Comparison of ENCODE assay signal across 2 cellular contexts in the genomic region with DNA sequence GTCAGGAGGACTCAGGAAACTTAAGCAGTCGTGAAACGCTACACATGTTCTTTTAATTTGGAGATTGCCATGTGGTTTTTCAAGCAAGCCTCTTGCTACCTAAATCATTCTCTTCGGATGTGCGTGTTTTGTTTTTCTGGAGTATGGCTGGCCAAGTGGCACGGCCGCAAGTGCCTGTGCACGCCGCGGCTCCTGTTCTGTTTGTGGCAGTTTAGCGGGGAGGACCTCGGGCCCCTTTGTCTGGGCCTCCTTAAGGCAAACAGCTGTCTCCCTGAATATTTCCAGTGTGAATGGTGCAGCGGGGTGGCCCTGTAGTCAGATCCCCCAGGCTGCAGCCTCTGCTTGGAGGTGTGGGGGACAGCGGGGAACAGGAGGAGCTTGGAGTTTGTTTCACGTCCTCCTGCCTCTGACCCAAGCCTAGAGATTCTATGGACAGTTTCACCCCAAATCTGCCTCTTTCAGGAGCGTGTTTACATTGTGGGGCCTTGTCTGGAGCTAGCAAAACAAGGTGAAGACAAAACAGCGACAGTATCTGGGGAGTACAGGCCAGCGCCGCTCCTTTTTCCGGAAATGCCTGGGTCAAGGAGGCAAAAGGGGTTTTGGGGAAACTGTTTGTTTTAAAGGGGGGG.
TF ChIP-seq lines count a peak whose summit lies in the region.

No MANE protein-coding gene starts in this region.

TF ChIP-seq in K562, 482 proteins besides CTCF, POLR2A, EP300 and RAD21 (continues in another document):
- TF ChIP-seq FOXP1 (CRISPR knock-in tag; IDR thresholded peaks at IDR 0.05) (0 out of 2 replicates have a peak, but pooled peaks have one; percentile 61), ZNF76 (CRISPR knock-in tag; IDR thresholded peaks at IDR 0.05; ENCODE audit: borderline replicate concordance) (no peak), KLF16 (IDR thresholded peaks at IDR 0.05) (0 out of 2 replicates have a peak, but pooled peaks have one; percentile 14), CHCHD3 (CRISPR knock-in tag; IDR thresholded peaks at IDR 0.05) (no peak), FOS (IDR thresholded peaks at IDR 0.05; ENCODE audit: extremely low read depth, insufficient read length) (no peak), BCOR (IDR thresholded peaks at IDR 0.05) (peak; percentile 13; the same call in 1 of the 2 replicates), HDAC2 (IDR thresholded peaks at IDR 0.05) (no peak), FOXA3 (CRISPR knock-in tag; conservative IDR thresholded peaks at IDR 0.05 in 1 of 2, IDR thresholded peaks at IDR 0.05 in 1 of 2) (peak; percentile 84 to 89), ZNF324 (CRISPR knock-in tag; IDR thresholded peaks at IDR 0.05) (no peak), FOXK1 (CRISPR knock-in tag; IDR thresholded peaks at IDR 0.05; ENCODE audit: borderline replicate concordance) (peak; percentile 54; the same call in 1 of the 2 replicates), MAZ (CRISPR knock-in tag; conservative IDR thresholded peaks at IDR 0.05 in 1 of 2, IDR thresholded peaks at IDR 0.05 in 1 of 2) (no peak), SAP30 (IDR thresholded peaks at IDR 0.05; ENCODE audit: borderline replicate concordance, insufficient read depth, low read depth, low read length, poor library complexity, severe bottlenecking) (no peak), KLF10 (CRISPR knock-in tag; IDR thresholded peaks at IDR 0.05) (no peak), SMAD2 (IDR thresholded peaks at IDR 0.05; ENCODE audit: low read depth, low read length) (no peak), TAL1 (IDR thresholded peaks at IDR 0.05) (peak; percentile 61; the same call in 1 of the 2 replicates)
- TF ChIP-seq, protein P1, sequence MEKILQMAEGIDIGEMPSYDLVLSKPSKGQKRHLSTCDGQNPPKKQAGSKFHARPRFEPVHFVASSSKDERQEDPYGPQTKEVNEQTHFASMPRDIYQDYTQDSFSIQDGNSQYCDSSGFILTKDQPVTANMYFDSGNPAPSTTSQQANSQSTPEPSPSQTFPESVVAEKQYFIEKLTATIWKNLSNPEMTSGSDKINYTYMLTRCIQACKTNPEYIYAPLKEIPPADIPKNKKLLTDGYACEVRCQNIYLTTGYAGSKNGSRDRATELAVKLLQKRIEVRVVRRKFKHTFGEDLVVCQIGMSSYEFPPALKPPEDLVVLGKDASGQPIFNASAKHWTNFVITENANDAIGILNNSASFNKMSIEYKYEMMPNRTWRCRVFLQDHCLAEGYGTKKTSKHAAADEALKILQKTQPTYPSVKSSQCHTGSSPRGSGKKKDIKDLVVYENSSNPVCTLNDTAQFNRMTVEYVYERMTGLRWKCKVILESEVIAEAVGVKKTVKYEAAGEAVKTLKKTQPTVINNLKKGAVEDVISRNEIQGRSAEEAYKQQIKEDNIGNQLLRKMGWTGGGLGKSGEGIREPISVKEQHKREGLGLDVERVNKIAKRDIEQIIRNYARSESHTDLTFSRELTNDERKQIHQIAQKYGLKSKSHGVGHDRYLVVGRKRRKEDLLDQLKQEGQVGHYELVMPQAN (IDR thresholded peaks at IDR 0.05; ENCODE audit: borderline replicate concordance): no peak
- TF ChIP-seq, protein P2, sequence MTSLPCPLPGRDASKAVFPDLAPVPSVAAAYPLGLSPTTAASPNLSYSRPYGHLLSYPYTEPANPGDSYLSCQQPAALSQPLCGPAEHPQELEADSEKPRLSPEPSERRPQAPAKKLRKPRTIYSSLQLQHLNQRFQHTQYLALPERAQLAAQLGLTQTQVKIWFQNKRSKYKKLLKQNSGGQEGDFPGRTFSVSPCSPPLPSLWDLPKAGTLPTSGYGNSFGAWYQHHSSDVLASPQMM (CRISPR knock-in tag; IDR thresholded peaks at IDR 0.05): no peak
- TF ChIP-seq, protein P3, sequence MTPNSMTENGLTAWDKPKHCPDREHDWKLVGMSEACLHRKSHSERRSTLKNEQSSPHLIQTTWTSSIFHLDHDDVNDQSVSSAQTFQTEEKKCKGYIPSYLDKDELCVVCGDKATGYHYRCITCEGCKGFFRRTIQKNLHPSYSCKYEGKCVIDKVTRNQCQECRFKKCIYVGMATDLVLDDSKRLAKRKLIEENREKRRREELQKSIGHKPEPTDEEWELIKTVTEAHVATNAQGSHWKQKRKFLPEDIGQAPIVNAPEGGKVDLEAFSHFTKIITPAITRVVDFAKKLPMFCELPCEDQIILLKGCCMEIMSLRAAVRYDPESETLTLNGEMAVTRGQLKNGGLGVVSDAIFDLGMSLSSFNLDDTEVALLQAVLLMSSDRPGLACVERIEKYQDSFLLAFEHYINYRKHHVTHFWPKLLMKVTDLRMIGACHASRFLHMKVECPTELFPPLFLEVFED (CRISPR knock-in tag; conservative IDR thresholded peaks at IDR 0.05): no peak
- TF ChIP-seq, protein P4, sequence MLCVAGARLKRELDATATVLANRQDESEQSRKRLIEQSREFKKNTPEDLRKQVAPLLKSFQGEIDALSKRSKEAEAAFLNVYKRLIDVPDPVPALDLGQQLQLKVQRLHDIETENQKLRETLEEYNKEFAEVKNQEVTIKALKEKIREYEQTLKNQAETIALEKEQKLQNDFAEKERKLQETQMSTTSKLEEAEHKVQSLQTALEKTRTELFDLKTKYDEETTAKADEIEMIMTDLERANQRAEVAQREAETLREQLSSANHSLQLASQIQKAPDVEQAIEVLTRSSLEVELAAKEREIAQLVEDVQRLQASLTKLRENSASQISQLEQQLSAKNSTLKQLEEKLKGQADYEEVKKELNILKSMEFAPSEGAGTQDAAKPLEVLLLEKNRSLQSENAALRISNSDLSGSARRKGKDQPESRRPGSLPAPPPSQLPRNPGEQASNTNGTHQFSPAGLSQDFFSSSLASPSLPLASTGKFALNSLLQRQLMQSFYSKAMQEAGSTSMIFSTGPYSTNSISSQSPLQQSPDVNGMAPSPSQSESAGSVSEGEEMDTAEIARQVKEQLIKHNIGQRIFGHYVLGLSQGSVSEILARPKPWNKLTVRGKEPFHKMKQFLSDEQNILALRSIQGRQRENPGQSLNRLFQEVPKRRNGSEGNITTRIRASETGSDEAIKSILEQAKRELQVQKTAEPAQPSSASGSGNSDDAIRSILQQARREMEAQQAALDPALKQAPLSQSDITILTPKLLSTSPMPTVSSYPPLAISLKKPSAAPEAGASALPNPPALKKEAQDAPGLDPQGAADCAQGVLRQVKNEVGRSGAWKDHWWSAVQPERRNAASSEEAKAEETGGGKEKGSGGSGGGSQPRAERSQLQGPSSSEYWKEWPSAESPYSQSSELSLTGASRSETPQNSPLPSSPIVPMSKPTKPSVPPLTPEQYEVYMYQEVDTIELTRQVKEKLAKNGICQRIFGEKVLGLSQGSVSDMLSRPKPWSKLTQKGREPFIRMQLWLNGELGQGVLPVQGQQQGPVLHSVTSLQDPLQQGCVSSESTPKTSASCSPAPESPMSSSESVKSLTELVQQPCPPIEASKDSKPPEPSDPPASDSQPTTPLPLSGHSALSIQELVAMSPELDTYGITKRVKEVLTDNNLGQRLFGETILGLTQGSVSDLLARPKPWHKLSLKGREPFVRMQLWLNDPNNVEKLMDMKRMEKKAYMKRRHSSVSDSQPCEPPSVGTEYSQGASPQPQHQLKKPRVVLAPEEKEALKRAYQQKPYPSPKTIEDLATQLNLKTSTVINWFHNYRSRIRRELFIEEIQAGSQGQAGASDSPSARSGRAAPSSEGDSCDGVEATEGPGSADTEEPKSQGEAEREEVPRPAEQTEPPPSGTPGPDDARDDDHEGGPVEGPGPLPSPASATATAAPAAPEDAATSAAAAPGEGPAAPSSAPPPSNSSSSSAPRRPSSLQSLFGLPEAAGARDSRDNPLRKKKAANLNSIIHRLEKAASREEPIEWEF (CRISPR knock-in tag; IDR thresholded peaks at IDR 0.05): no peak

TF ChIP-seq in HepG2, 621 proteins besides CTCF, POLR2A, EP300 and RAD21 (continues in another document):
- TF ChIP-seq KMT2A (CRISPR knock-in tag; IDR thresholded peaks at IDR 0.05) (peak; percentile 21; the same call in 1 of the 2 replicates), ZNF337 (CRISPR knock-in tag; IDR thresholded peaks at IDR 0.05; ENCODE audit: borderline replicate concordance, low read depth) (no peak), ZSCAN31 (CRISPR knock-in tag; IDR thresholded peaks at IDR 0.05; ENCODE audit: low read depth) (peak; percentile 53; the same call in 1 of the 2 replicates), ZNF225 (CRISPR knock-in tag; IDR thresholded peaks at IDR 0.05) (0 out of 2 replicates have a peak, but pooled peaks have one; percentile 60), ZFP82 (CRISPR knock-in tag; IDR thresholded peaks at IDR 0.05; ENCODE audit: borderline replicate concordance) (peak; percentile 4; the same call in 1 of the 2 replicates), FOXA3 (CRISPR knock-in tag; IDR thresholded peaks at IDR 0.05) (peak; percentile 87), SALL1 (CRISPR knock-in tag; IDR thresholded peaks at IDR 0.05) (peak; percentile 8; the same call in 1 of the 2 replicates), ZNF577 (CRISPR knock-in tag; IDR thresholded peaks at IDR 0.05; ENCODE audit: borderline replicate concordance, low read depth) (no peak), MIXL1 (CRISPR knock-in tag; IDR thresholded peaks at IDR 0.05) (no peak), GATAD2A (CRISPR knock-in tag; IDR thresholded peaks at IDR 0.05) (0 out of 2 replicates have a peak, but pooled peaks have one; percentile 30), RARG (CRISPR knock-in tag; IDR thresholded peaks at IDR 0.05; ENCODE audit: low read depth) (no peak), RFX1 (IDR thresholded peaks at IDR 0.05) (no peak), ZNF891 (CRISPR knock-in tag; IDR thresholded peaks at IDR 0.05) (0 out of 2 replicates have a peak, but pooled peaks have one; percentile 60), ZNF878 (CRISPR knock-in tag; IDR thresholded peaks at IDR 0.05) (0 out of 2 replicates have a peak, but pooled peaks have one; percentile 36), HNF4A (CRISPR knock-in tag; IDR thresholded peaks at IDR 0.05) (no peak), ZNF703 (CRISPR knock-in tag; IDR thresholded peaks at IDR 0.05; ENCODE audit: borderline replicate concordance) (no peak; the same call in 1 of the 2 replicates), MYNN (CRISPR knock-in tag; IDR thresholded peaks at IDR 0.05; ENCODE audit: low read depth) (0 out of 2 replicates have a peak, but pooled peaks have one; percentile 45), ZNF136 (CRISPR knock-in tag; IDR thresholded peaks at IDR 0.05; ENCODE audit: low read depth) (0 out of 2 replicates have a peak, but pooled peaks have one; percentile 12), ZNF883 (CRISPR knock-in tag; IDR thresholded peaks at IDR 0.05; ENCODE audit: not compliant biosample characterization) (no peak)
- TF ChIP-seq, protein P5, sequence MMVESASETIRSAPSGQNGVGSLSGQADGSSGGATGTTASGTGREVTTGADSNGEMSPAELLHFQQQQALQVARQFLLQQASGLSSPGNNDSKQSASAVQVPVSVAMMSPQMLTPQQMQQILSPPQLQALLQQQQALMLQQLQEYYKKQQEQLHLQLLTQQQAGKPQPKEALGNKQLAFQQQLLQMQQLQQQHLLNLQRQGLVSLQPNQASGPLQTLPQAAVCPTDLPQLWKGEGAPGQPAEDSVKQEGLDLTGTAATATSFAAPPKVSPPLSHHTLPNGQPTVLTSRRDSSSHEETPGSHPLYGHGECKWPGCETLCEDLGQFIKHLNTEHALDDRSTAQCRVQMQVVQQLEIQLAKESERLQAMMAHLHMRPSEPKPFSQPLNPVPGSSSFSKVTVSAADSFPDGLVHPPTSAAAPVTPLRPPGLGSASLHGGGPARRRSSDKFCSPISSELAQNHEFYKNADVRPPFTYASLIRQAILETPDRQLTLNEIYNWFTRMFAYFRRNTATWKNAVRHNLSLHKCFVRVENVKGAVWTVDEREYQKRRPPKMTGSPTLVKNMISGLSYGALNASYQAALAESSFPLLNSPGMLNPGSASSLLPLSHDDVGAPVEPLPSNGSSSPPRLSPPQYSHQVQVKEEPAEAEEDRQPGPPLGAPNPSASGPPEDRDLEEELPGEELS (CRISPR knock-in tag; IDR thresholded peaks at IDR 0.05): peak; percentile 70
- TF ChIP-seq, protein P6, sequence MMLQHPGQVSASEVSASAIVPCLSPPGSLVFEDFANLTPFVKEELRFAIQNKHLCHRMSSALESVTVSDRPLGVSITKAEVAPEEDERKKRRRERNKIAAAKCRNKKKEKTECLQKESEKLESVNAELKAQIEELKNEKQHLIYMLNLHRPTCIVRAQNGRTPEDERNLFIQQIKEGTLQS (CRISPR knock-in tag; IDR thresholded peaks at IDR 0.05): no peak
- TF ChIP-seq, protein P7, sequence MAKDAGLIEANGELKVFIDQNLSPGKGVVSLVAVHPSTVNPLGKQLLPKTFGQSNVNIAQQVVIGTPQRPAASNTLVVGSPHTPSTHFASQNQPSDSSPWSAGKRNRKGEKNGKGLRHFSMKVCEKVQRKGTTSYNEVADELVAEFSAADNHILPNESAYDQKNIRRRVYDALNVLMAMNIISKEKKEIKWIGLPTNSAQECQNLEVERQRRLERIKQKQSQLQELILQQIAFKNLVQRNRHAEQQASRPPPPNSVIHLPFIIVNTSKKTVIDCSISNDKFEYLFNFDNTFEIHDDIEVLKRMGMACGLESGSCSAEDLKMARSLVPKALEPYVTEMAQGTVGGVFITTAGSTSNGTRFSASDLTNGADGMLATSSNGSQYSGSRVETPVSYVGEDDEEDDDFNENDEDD (CRISPR knock-in tag; IDR thresholded peaks at IDR 0.05; ENCODE audit: borderline replicate concordance): no peak
- TF ChIP-seq, protein P8, sequence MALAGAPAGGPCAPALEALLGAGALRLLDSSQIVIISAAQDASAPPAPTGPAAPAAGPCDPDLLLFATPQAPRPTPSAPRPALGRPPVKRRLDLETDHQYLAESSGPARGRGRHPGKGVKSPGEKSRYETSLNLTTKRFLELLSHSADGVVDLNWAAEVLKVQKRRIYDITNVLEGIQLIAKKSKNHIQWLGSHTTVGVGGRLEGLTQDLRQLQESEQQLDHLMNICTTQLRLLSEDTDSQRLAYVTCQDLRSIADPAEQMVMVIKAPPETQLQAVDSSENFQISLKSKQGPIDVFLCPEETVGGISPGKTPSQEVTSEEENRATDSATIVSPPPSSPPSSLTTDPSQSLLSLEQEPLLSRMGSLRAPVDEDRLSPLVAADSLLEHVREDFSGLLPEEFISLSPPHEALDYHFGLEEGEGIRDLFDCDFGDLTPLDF (CRISPR knock-in tag; IDR thresholded peaks at IDR 0.05): no peak
- TF ChIP-seq, protein P9, sequence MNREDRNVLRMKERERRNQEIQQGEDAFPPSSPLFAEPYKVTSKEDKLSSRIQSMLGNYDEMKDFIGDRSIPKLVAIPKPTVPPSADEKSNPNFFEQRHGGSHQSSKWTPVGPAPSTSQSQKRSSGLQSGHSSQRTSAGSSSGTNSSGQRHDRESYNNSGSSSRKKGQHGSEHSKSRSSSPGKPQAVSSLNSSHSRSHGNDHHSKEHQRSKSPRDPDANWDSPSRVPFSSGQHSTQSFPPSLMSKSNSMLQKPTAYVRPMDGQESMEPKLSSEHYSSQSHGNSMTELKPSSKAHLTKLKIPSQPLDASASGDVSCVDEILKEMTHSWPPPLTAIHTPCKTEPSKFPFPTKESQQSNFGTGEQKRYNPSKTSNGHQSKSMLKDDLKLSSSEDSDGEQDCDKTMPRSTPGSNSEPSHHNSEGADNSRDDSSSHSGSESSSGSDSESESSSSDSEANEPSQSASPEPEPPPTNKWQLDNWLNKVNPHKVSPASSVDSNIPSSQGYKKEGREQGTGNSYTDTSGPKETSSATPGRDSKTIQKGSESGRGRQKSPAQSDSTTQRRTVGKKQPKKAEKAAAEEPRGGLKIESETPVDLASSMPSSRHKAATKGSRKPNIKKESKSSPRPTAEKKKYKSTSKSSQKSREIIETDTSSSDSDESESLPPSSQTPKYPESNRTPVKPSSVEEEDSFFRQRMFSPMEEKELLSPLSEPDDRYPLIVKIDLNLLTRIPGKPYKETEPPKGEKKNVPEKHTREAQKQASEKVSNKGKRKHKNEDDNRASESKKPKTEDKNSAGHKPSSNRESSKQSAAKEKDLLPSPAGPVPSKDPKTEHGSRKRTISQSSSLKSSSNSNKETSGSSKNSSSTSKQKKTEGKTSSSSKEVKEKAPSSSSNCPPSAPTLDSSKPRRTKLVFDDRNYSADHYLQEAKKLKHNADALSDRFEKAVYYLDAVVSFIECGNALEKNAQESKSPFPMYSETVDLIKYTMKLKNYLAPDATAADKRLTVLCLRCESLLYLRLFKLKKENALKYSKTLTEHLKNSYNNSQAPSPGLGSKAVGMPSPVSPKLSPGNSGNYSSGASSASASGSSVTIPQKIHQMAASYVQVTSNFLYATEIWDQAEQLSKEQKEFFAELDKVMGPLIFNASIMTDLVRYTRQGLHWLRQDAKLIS (CRISPR knock-in tag; IDR thresholded peaks at IDR 0.05): peak; percentile 61; the same call in 1 of the 2 replicates
